1 cellular context compared by ENCODE assay signal in the genomic region with DNA sequence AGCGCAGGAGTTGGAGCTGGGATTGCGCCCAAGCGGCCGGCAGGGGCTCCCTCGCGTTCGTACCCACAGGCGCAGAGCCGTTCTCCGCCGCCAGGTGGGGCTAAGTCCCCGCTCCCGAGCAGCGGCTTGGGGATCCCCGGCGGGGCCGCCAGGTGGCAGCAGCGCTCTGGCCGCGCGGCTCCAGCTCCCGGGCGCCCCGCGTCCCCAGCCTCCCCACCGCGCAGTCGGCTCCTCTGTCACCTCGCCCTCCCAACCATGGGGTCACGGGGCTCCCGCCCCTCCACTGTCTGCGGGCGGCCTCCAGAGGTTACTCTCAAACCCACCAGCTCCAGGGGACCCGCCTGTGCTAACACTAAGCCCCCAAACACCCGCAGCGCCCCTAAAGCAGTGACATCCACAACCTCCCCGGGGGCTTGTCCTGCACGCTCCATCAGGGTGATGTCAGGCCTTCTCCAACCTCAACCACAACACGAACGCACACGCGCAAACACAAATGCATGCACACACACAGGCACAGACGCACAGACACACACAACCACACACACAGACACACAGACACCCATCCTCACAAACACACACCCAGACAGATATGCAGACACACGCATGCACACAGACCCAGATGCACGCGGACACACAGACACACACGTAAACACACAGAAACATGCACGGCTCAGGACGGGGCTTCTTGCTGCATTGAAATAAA.
A peak's percentile ranks its signal among the peaks of the same experiment; 100 is the strongest.
TF ChIP-seq lines count a peak whose summit lies in the region.

No MANE protein-coding gene starts in this region.

TF ChIP-seq in K562, 482 proteins besides CTCF, POLR2A, EP300 and RAD21 (continued from another document and continues in another):
- TF ChIP-seq, protein P1, sequence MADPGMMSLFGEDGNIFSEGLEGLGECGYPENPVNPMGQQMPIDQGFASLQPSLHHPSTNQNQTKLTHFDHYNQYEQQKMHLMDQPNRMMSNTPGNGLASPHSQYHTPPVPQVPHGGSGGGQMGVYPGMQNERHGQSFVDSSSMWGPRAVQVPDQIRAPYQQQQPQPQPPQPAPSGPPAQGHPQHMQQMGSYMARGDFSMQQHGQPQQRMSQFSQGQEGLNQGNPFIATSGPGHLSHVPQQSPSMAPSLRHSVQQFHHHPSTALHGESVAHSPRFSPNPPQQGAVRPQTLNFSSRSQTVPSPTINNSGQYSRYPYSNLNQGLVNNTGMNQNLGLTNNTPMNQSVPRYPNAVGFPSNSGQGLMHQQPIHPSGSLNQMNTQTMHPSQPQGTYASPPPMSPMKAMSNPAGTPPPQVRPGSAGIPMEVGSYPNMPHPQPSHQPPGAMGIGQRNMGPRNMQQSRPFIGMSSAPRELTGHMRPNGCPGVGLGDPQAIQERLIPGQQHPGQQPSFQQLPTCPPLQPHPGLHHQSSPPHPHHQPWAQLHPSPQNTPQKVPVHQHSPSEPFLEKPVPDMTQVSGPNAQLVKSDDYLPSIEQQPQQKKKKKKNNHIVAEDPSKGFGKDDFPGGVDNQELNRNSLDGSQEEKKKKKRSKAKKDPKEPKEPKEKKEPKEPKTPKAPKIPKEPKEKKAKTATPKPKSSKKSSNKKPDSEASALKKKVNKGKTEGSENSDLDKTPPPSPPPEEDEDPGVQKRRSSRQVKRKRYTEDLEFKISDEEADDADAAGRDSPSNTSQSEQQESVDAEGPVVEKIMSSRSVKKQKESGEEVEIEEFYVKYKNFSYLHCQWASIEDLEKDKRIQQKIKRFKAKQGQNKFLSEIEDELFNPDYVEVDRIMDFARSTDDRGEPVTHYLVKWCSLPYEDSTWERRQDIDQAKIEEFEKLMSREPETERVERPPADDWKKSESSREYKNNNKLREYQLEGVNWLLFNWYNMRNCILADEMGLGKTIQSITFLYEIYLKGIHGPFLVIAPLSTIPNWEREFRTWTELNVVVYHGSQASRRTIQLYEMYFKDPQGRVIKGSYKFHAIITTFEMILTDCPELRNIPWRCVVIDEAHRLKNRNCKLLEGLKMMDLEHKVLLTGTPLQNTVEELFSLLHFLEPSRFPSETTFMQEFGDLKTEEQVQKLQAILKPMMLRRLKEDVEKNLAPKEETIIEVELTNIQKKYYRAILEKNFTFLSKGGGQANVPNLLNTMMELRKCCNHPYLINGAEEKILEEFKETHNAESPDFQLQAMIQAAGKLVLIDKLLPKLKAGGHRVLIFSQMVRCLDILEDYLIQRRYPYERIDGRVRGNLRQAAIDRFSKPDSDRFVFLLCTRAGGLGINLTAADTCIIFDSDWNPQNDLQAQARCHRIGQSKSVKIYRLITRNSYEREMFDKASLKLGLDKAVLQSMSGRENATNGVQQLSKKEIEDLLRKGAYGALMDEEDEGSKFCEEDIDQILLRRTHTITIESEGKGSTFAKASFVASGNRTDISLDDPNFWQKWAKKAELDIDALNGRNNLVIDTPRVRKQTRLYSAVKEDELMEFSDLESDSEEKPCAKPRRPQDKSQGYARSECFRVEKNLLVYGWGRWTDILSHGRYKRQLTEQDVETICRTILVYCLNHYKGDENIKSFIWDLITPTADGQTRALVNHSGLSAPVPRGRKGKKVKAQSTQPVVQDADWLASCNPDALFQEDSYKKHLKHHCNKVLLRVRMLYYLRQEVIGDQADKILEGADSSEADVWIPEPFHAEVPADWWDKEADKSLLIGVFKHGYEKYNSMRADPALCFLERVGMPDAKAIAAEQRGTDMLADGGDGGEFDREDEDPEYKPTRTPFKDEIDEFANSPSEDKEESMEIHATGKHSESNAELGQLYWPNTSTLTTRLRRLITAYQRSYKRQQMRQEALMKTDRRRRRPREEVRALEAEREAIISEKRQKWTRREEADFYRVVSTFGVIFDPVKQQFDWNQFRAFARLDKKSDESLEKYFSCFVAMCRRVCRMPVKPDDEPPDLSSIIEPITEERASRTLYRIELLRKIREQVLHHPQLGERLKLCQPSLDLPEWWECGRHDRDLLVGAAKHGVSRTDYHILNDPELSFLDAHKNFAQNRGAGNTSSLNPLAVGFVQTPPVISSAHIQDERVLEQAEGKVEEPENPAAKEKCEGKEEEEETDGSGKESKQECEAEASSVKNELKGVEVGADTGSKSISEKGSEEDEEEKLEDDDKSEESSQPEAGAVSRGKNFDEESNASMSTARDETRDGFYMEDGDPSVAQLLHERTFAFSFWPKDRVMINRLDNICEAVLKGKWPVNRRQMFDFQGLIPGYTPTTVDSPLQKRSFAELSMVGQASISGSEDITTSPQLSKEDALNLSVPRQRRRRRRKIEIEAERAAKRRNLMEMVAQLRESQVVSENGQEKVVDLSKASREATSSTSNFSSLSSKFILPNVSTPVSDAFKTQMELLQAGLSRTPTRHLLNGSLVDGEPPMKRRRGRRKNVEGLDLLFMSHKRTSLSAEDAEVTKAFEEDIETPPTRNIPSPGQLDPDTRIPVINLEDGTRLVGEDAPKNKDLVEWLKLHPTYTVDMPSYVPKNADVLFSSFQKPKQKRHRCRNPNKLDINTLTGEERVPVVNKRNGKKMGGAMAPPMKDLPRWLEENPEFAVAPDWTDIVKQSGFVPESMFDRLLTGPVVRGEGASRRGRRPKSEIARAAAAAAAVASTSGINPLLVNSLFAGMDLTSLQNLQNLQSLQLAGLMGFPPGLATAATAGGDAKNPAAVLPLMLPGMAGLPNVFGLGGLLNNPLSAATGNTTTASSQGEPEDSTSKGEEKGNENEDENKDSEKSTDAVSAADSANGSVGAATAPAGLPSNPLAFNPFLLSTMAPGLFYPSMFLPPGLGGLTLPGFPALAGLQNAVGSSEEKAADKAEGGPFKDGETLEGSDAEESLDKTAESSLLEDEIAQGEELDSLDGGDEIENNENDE (IDR thresholded peaks at IDR 0.05; ENCODE audit: low read depth, low read length) = no peak
- no peak for TF ChIP-seq ZSCAN32 (CRISPR knock-in tag; IDR thresholded peaks at IDR 0.05)
- TF ChIP-seq SMARCC2 (IDR thresholded peaks at IDR 0.05; ENCODE audit: low read depth) = no peak
- TF ChIP-seq ZNF436 (CRISPR knock-in tag; IDR thresholded peaks at IDR 0.05) = no peak
- no peak for TF ChIP-seq NBN (IDR thresholded peaks at IDR 0.05; ENCODE audit: low read depth)
- TF ChIP-seq HMG20A (CRISPR knock-in tag; conservative IDR thresholded peaks at IDR 0.05) = no peak
- TF ChIP-seq, protein P2, sequence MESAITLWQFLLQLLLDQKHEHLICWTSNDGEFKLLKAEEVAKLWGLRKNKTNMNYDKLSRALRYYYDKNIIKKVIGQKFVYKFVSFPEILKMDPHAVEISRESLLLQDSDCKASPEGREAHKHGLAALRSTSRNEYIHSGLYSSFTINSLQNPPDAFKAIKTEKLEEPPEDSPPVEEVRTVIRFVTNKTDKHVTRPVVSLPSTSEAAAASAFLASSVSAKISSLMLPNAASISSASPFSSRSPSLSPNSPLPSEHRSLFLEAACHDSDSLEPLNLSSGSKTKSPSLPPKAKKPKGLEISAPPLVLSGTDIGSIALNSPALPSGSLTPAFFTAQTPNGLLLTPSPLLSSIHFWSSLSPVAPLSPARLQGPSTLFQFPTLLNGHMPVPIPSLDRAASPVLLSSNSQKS (CRISPR knock-in tag; IDR thresholded peaks at IDR 0.05) = no peak
- no peak for TF ChIP-seq CEBPG (CRISPR knock-in tag; IDR thresholded peaks at IDR 0.05)
- TF ChIP-seq CEBPG (tag; conservative IDR thresholded peaks at IDR 0.05 in 1 of 2, IDR thresholded peaks at IDR 0.05 in 1 of 2) = no peak
- TF ChIP-seq, protein P3, sequence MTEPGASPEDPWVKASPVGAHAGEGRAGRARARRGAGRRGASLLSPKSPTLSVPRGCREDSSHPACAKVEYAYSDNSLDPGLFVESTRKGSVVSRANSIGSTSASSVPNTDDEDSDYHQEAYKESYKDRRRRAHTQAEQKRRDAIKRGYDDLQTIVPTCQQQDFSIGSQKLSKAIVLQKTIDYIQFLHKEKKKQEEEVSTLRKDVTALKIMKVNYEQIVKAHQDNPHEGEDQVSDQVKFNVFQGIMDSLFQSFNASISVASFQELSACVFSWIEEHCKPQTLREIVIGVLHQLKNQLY (CRISPR knock-in tag; conservative IDR thresholded peaks at IDR 0.05) = no peak
- TF ChIP-seq, protein P4, sequence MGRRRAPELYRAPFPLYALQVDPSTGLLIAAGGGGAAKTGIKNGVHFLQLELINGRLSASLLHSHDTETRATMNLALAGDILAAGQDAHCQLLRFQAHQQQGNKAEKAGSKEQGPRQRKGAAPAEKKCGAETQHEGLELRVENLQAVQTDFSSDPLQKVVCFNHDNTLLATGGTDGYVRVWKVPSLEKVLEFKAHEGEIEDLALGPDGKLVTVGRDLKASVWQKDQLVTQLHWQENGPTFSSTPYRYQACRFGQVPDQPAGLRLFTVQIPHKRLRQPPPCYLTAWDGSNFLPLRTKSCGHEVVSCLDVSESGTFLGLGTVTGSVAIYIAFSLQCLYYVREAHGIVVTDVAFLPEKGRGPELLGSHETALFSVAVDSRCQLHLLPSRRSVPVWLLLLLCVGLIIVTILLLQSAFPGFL (CRISPR knock-in tag; IDR thresholded peaks at IDR 0.05) = no peak
- TF ChIP-seq ETV5 (CRISPR knock-in tag; IDR thresholded peaks at IDR 0.05; ENCODE audit: low read depth) = no peak
- no peak for TF ChIP-seq JUNB (CRISPR knock-in tag; conservative IDR thresholded peaks at IDR 0.05)
- peak; percentile 70; the same call in 1 of the 2 replicates for TF ChIP-seq ESRRA (IDR thresholded peaks at IDR 0.05; ENCODE audit: borderline replicate concordance, low read depth)
- TF ChIP-seq, protein P5, sequence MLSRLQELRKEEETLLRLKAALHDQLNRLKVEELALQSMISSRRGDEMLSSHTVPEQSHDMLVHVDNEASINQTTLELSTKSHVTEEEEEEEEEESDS (CRISPR knock-in tag; IDR thresholded peaks at IDR 0.05) = no peak
- TF ChIP-seq, protein P6, sequence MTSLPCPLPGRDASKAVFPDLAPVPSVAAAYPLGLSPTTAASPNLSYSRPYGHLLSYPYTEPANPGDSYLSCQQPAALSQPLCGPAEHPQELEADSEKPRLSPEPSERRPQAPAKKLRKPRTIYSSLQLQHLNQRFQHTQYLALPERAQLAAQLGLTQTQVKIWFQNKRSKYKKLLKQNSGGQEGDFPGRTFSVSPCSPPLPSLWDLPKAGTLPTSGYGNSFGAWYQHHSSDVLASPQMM (CRISPR knock-in tag; IDR thresholded peaks at IDR 0.05) = no peak
- TF ChIP-seq, protein P7, sequence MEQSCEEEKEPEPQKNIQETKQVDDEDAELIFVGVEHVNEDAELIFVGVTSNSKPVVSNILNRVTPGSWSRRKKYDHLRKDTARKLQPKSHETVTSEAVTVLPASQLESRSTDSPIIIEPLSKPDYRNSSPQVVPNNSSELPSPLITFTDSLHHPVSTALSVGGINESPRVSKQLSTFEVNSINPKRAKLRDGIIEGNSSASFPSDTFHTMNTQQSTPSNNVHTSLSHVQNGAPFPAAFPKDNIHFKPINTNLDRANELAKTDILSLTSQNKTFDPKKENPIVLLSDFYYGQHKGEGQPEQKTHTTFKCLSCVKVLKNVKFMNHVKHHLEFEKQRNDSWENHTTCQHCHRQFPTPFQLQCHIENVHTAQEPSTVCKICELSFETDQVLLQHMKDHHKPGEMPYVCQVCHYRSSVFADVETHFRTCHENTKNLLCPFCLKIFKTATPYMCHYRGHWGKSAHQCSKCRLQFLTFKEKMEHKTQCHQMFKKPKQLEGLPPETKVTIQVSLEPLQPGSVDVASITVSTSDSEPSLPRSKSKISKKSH (CRISPR knock-in tag; IDR thresholded peaks at IDR 0.05) = no peak
- no peak for TF ChIP-seq CBX2 (IDR thresholded peaks at IDR 0.05; ENCODE audit: insufficient read depth, low read length, poor library complexity, severe bottlenecking)
- peak; percentile 29; the same call in 1 of the 2 replicates for TF ChIP-seq RUNX1 (IDR thresholded peaks at IDR 0.05; ENCODE audit: low read depth)
- no peak for TF ChIP-seq ETS2 (tag; IDR thresholded peaks at IDR 0.05; ENCODE audit: borderline replicate concordance, poor library complexity, severe bottlenecking)
- TF ChIP-seq, protein P8, sequence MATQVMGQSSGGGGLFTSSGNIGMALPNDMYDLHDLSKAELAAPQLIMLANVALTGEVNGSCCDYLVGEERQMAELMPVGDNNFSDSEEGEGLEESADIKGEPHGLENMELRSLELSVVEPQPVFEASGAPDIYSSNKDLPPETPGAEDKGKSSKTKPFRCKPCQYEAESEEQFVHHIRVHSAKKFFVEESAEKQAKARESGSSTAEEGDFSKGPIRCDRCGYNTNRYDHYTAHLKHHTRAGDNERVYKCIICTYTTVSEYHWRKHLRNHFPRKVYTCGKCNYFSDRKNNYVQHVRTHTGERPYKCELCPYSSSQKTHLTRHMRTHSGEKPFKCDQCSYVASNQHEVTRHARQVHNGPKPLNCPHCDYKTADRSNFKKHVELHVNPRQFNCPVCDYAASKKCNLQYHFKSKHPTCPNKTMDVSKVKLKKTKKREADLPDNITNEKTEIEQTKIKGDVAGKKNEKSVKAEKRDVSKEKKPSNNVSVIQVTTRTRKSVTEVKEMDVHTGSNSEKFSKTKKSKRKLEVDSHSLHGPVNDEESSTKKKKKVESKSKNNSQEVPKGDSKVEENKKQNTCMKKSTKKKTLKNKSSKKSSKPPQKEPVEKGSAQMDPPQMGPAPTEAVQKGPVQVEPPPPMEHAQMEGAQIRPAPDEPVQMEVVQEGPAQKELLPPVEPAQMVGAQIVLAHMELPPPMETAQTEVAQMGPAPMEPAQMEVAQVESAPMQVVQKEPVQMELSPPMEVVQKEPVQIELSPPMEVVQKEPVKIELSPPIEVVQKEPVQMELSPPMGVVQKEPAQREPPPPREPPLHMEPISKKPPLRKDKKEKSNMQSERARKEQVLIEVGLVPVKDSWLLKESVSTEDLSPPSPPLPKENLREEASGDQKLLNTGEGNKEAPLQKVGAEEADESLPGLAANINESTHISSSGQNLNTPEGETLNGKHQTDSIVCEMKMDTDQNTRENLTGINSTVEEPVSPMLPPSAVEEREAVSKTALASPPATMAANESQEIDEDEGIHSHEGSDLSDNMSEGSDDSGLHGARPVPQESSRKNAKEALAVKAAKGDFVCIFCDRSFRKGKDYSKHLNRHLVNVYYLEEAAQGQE (CRISPR knock-in tag; IDR thresholded peaks at IDR 0.05; ENCODE audit: low read depth) = no peak
- TF ChIP-seq SMARCE1 (IDR thresholded peaks at IDR 0.05) = no peak
- TF ChIP-seq, protein P9, sequence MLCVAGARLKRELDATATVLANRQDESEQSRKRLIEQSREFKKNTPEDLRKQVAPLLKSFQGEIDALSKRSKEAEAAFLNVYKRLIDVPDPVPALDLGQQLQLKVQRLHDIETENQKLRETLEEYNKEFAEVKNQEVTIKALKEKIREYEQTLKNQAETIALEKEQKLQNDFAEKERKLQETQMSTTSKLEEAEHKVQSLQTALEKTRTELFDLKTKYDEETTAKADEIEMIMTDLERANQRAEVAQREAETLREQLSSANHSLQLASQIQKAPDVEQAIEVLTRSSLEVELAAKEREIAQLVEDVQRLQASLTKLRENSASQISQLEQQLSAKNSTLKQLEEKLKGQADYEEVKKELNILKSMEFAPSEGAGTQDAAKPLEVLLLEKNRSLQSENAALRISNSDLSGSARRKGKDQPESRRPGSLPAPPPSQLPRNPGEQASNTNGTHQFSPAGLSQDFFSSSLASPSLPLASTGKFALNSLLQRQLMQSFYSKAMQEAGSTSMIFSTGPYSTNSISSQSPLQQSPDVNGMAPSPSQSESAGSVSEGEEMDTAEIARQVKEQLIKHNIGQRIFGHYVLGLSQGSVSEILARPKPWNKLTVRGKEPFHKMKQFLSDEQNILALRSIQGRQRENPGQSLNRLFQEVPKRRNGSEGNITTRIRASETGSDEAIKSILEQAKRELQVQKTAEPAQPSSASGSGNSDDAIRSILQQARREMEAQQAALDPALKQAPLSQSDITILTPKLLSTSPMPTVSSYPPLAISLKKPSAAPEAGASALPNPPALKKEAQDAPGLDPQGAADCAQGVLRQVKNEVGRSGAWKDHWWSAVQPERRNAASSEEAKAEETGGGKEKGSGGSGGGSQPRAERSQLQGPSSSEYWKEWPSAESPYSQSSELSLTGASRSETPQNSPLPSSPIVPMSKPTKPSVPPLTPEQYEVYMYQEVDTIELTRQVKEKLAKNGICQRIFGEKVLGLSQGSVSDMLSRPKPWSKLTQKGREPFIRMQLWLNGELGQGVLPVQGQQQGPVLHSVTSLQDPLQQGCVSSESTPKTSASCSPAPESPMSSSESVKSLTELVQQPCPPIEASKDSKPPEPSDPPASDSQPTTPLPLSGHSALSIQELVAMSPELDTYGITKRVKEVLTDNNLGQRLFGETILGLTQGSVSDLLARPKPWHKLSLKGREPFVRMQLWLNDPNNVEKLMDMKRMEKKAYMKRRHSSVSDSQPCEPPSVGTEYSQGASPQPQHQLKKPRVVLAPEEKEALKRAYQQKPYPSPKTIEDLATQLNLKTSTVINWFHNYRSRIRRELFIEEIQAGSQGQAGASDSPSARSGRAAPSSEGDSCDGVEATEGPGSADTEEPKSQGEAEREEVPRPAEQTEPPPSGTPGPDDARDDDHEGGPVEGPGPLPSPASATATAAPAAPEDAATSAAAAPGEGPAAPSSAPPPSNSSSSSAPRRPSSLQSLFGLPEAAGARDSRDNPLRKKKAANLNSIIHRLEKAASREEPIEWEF (CRISPR knock-in tag; IDR thresholded peaks at IDR 0.05) = no peak
